In the genomic region with DNA sequence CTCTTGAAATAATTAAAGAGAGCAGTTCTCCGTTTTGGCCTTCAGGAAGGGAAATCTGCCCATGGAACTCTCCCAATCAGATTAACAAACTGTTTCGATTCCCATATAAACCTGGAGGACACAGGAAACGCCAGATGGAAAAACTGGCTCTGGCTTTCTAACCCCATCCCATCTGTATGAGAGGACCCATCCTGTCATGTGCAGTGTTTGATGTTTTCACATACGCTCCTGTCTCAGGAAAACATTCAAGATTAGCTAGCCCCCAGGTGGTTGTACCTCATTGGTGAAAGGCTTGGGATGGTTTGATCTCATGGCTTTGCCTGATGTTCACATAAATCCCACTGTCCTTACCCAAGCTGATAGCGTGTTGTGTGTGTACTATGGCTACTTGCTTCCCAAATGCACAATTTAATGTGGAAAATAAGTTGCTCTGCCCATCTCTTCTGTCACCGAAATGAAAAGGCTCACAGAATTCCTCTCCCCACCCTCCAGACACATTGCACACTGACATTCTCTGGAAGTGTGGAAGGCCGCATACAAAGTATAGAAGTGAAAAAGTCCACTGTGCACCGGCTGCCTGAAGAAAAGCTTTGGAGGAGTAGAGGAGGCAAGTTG, we compare ENCODE assay signal across 10 cellular contexts. TPM values are rescaled to one million over a fixed set of nuclear protein-coding genes. Genes with fewer than 3 reads are reported as not detected.
DNase-seq lines count a peak whose midpoint lies in the region; ATAC-seq, FAIRE-seq and TF ChIP-seq lines count a peak whose summit lies in the region.
"Had no signal": no experiment of that assay in that cellular context is flagged by ENCODE, and none has a peak within 500 bp of the region (broad histone marks: within the 10 kb centered on the region; RNA-seq: fewer than 3 reads in every experiment).

No MANE protein-coding gene starts in this region.

- H3K14ac ChIP-seq in trophoblast cell (ENCODE audit: low read length), result no peak overlapping the region

- no peak overlapping the region for H3K18ac ChIP-seq in trophoblast cell (ENCODE audit: low read length)

- no peak overlapping the region for H2BK5ac ChIP-seq in trophoblast cell (ENCODE audit: low read depth, low read length, poor library complexity)

- H2AFZ ChIP-seq in trophoblast cell (ENCODE audit: insufficient read depth, low read length, poor library complexity), result no peak overlapping the region

- intact Hi-C loops in pancreas (cut with DNase I), result loop anchor here in 1 of 3 donors (5.0 kb wide), 1 partner anchor 134 kb away; no protein-coding TSS in a partner anchor

- no peak overlapping the region for H2AK5ac ChIP-seq in trophoblast cell (ENCODE audit: low read length)

- no peak overlapping the region for H3K23ac ChIP-seq in trophoblast cell (ENCODE audit: low read length)

- no peak overlapping the region for H3K4me3 ChIP-seq in coronary artery
- H3K4me3 ChIP-seq in pancreas, result no peak overlapping the region
- H3K4me3 ChIP-seq in trophoblast cell (ENCODE audit: low read depth, low read length), result no peak overlapping the region

- no peak overlapping the region for H2BK12ac ChIP-seq in trophoblast cell (ENCODE audit: low read length)

- H3K36me3 ChIP-seq in pancreas (peaks cover 0 to 3% (median 0%) of the 10 kb centered on the region in 3 donors), trophoblast cell (ENCODE audit: control insufficient read depth in 1 of 2, insufficient read depth in 2 of 2, low read length in 2 of 2) (peaks cover 15 to 30% of the 10 kb centered on the region in 2 experiments)

- H2BK120ac ChIP-seq in trophoblast cell (ENCODE audit: insufficient read depth, low read length, poor library complexity), result no peak overlapping the region

- 34 to 38% methylated on average over 8 of the region's 8 CpGs for WGBS in pancreas, 2 donors
- no CpG with 5 or more reads among the region's 8 CpGs for WGBS in trophoblast cell (ENCODE audit: extremely low coverage, insufficient coverage, insufficient read length)

- no peak overlapping the region for H3K4me2 ChIP-seq in trophoblast cell (ENCODE audit: low read length)

- peak in 1 of 4 donors; percentile 13 for ATAC-seq in pancreas
- ATAC-seq: esophagus mucosa had no signal

- TF ChIP-seq CTCF in coronary artery (IDR thresholded peaks at IDR 0.05) (no peak), pancreas (IDR thresholded peaks at IDR 0.05) (no peak)

- H3K9ac ChIP-seq in trophoblast cell (ENCODE audit: low read length), result no peak overlapping the region

- H4K8ac ChIP-seq in trophoblast cell (ENCODE audit: low read depth, low read length), result no peak overlapping the region

- H3K9me3 ChIP-seq in pancreas (no peaks in the 10 kb centered on the region), trophoblast cell (ENCODE audit: insufficient read depth, low read depth, low read length) (no peaks in the 10 kb centered on the region)

- no peak overlapping the region for H4K12ac ChIP-seq in trophoblast cell (ENCODE audit: low read depth, low read length)

- no peak for FAIRE-seq in pancreas (lab: Jason Lieb, UNC)

- DNase-seq in NCI-H510A treated with DMSO at 0.1 percent for 48 hours (lab: John Stamatoyannopoulos, UW) (peak; percentile 13), NCI-H510A (lab: John Stamatoyannopoulos, UW) (no peak), NCI-H2171 treated with DMSO at 0.1 percent for 48 hours (lab: John Stamatoyannopoulos, UW) (peak; percentile 24), coronary artery (ENCODE audit: low spot score) (no peak), pancreas (peak in 1 of 6 donors; percentile 36), trophoblast cell (no peak), NCI-H345 treated with DMSO at 0.1 percent for 48 hours (lab: John Stamatoyannopoulos, UW; ENCODE audit: unreplicated experiment) (no peak)
- no peak for DNase-seq in effector CD8-positive, alpha-beta T cell (lab: John Stamatoyannopoulos, UW)
- DNase-seq: GOT3 had no signal

- H3K4ac ChIP-seq in trophoblast cell (ENCODE audit: low read depth, low read length), result no peak overlapping the region

- H3K4me1 ChIP-seq in pancreas, result peaks cover 40 to 50% (median 45%) of the 10 kb centered on the region in 3 donors
- peaks cover 4% of the 10 kb centered on the region in 2 experiments for H3K4me1 ChIP-seq in trophoblast cell (ENCODE audit: control insufficient read depth in 1 of 2, insufficient read depth in 2 of 2, low read length in 2 of 2)

- H3K79me2 ChIP-seq in trophoblast cell (ENCODE audit: control insufficient read depth, insufficient read depth, low read length, poor library complexity), result peaks cover 8% of the 10 kb centered on the region

- H3K27me3 ChIP-seq in pancreas (no peaks in the 10 kb centered on the region), trophoblast cell (ENCODE audit: insufficient read depth, low read length) (no peaks in the 10 kb centered on the region)

- H4K91ac ChIP-seq in trophoblast cell (ENCODE audit: low read depth, low read length), result no peak overlapping the region

- peaks cover 8% of the 10 kb centered on the region for H3K79me1 ChIP-seq in trophoblast cell (ENCODE audit: low read length)

- H3K27ac ChIP-seq in coronary artery, result peak overlapping the region; percentile 21 to 100
- peak overlapping the region in 3 of 4 donors; percentile 33 to 98 (median 97) for H3K27ac ChIP-seq in pancreas
- H3K27ac ChIP-seq in trophoblast cell (ENCODE audit: low read depth, low read length), result no peak overlapping the region

RNA-seq across cellular contexts. Expression of gene ERN1, which starts 18.2 kb away (rescaled TPM):
- 100 to 1,000 TPM in 1 of 6 donors, 10 to 100 TPM in 5; 37.0 to 151 (median 42.9) TPM for total RNA-seq in pancreas
- 10 to 100 TPM; 10.4 to 19.8 TPM for polyA plus RNA-seq in pancreas
- polyA plus RNA-seq in trophoblast cell (2013), result 16.3 and 17.4 TPM in 2 replicates

Comparison
In these comparisons a context has a peak if more than half of its experiments do, and no peak if none do; other contexts are left out.
1. DNase-seq: peak in NCI-H510A treated with DMSO at 0.1 percent for 48 hours (single experiment) and NCI-H2171 treated with DMSO at 0.1 percent for 48 hours (single experiment); none in NCI-H510A (single experiment), coronary artery (single experiment), trophoblast cell (0 of 2), NCI-H345 treated with DMSO at 0.1 percent for 48 hours (single experiment) and effector CD8-positive, alpha-beta T cell (single experiment).